23 cellular contexts compared by ENCODE assay signal in genomic region chr2:5683471-5683870, GRCh38. TPM values are rescaled to one million over a fixed set of nuclear protein-coding genes. Genes with fewer than 3 reads are reported as not detected.
DNase-seq lines count a peak whose midpoint lies in the region; ATAC-seq, FAIRE-seq and TF ChIP-seq lines count a peak whose summit lies in the region.
"Had no signal": no experiment of that assay in that cellular context is flagged by ENCODE, and none has a peak within 500 bp of the region (broad histone marks: within the 10 kb centered on the region; RNA-seq: fewer than 3 reads in every experiment).

No MANE protein-coding gene starts in this region.

- peak overlapping the region; percentile 41 for H3K18ac ChIP-seq in neuronal stem cell (ENCODE audit: low read length)

- H3K27me3 ChIP-seq in esophagus muscularis mucosa (peaks cover 0 to 50% (median 0%) of the 10 kb centered on the region in 4 donors), neuronal stem cell (ENCODE audit: control insufficient read depth in 3 of 3, insufficient read depth in 3 of 3, low read depth in 1 of 3, low read length in 3 of 3) (peaks cover 0 to 2% (median 0%) of the 10 kb centered on the region in 3 experiments), body of pancreas (no peaks in the 10 kb centered on the region)
- H3K27me3 ChIP-seq: BE2C, BLaER1 had no signal

- no peak overlapping the region for H3K23ac ChIP-seq in neuronal stem cell (ENCODE audit: low read depth, low read length, poor library complexity)

- no peaks in the 10 kb centered on the region for H3K79me1 ChIP-seq in neuronal stem cell (ENCODE audit: low read depth, low read length)

- peak; percentile 57 for DNase-seq in esophagus muscularis mucosa (ENCODE audit: extremely low spot score)
- peak; percentile 52 for DNase-seq in kidney
- no peak for DNase-seq in neuronal stem cell (ENCODE audit: low spot score)
- no peak for DNase-seq in body of pancreas
- no peak for DNase-seq in posterior vena cava (ENCODE audit: low spot score)
- DNase-seq: 8988T; ACHN; BE2C; C1 segment of cervical spinal cord; CD4-positive, alpha-beta memory T cell; CD4-positive, CD25-positive, alpha-beta regulatory T cell; CD8-positive, alpha-beta memory T cell; COR-L47; DMS 273 treated with DMSO at 0.1 percent for 48 hours; DMS79 treated with DMSO at 0.1 percent for 48 hours; GF-D8 had no signal

- H2AFZ ChIP-seq in neuronal stem cell (ENCODE audit: low read length), result no peak overlapping the region

- H3K36me3 ChIP-seq in esophagus muscularis mucosa (no peaks in the 10 kb centered on the region), kidney (ENCODE audit: control insufficient read depth in 1 of 2, insufficient read depth in 2 of 2, low read length in 2 of 2) (no peaks in the 10 kb centered on the region), neuronal stem cell (replicated peaks in 1 of 2; ENCODE audit: control insufficient read depth in 2 of 2, insufficient read depth in 2 of 2, low read length in 2 of 2) (peaks cover 0 to 2% of the 10 kb centered on the region in 2 donors), body of pancreas (replicated peaks in 1 of 2; ENCODE audit: insufficient read depth in 1 of 2, low read depth in 2 of 2) (no peaks in the 10 kb centered on the region)
- H3K36me3 ChIP-seq: BE2C, BLaER1 had no signal

- intact Hi-C loops in esophagus muscularis mucosa (cut with DNase I), result no loop called here
- intact Hi-C loops in kidney (cut with DNase I), result no loop called here
- intact Hi-C loops in body of pancreas (cut with DNase I), result no loop called here
- intact Hi-C loops in posterior vena cava (cut with DNase I), result no loop called here

- peak overlapping the region; percentile 50 for H2AK5ac ChIP-seq in neuronal stem cell (ENCODE audit: low read depth, low read length)

- peaks cover 0 to 11% (median 0%) of the 10 kb centered on the region in 4 donors for H3K9me3 ChIP-seq in esophagus muscularis mucosa
- H3K9me3 ChIP-seq in kidney (ENCODE audit: control insufficient read depth in 1 of 2, low read length in 2 of 2), result peaks cover 0 to 5% of the 10 kb centered on the region in 2 donors
- peaks cover 0 to 11% of the 10 kb centered on the region in 2 donors for H3K9me3 ChIP-seq in neuronal stem cell (replicated peaks in 1 of 2; ENCODE audit: control insufficient read depth in 2 of 2, insufficient read depth in 1 of 2, low read depth in 1 of 2, low read length in 2 of 2)
- no peaks in the 10 kb centered on the region for H3K9me3 ChIP-seq in body of pancreas
- H3K9me3 ChIP-seq: BE2C, BLaER1 had no signal

- no peak overlapping the region for H3K14ac ChIP-seq in neuronal stem cell (ENCODE audit: low read length)

- no peak for ATAC-seq in body of pancreas
- no peak for ATAC-seq in HG03097 (IDR thresholded peaks at IDR 0.05; ENCODE audit: low FRiP score, unreplicated experiment)

- no peak overlapping the region for H2BK120ac ChIP-seq in neuronal stem cell (ENCODE audit: low read depth, low read length)

- no peak overlapping the region for H2BK5ac ChIP-seq in neuronal stem cell (ENCODE audit: low read length)

- TF ChIP-seq POLR2A in esophagus muscularis mucosa (IDR thresholded peaks at IDR 0.05; ENCODE audit: low read depth), result no peak
- TF ChIP-seq POLR2A in body of pancreas (IDR thresholded peaks at IDR 0.05), result no peak

- H3K4ac ChIP-seq in neuronal stem cell (ENCODE audit: low read length), result no peak overlapping the region

- no peak overlapping the region for H4K8ac ChIP-seq in neuronal stem cell (ENCODE audit: low read depth, low read length)

- peak overlapping the region; percentile 30 for H2BK15ac ChIP-seq in neuronal stem cell (ENCODE audit: low read length)

- no peak overlapping the region for H3K9ac ChIP-seq in kidney (ENCODE audit: low read length in 2 of 2)
- H3K9ac ChIP-seq in neuronal stem cell (ENCODE audit: low read depth, low read length, poor library complexity), result no peak overlapping the region
- H3K9ac ChIP-seq: BLaER1 had no signal

- H3K4me1 ChIP-seq in esophagus muscularis mucosa, result no peaks in the 10 kb centered on the region
- no peaks in the 10 kb centered on the region for H3K4me1 ChIP-seq in kidney (ENCODE audit: control insufficient read depth in 1 of 2, insufficient read depth in 1 of 2, low read depth in 1 of 2, low read length in 2 of 2)
- peaks cover 1 to 2% of the 10 kb centered on the region in 2 donors for H3K4me1 ChIP-seq in neuronal stem cell (ENCODE audit: control insufficient read depth in 2 of 2, insufficient read depth in 1 of 2, low read depth in 1 of 2, low read length in 2 of 2)
- no peaks in the 10 kb centered on the region for H3K4me1 ChIP-seq in body of pancreas
- H3K4me1 ChIP-seq: BE2C had no signal

- no peak overlapping the region for H3K4me2 ChIP-seq in neuronal stem cell (ENCODE audit: insufficient read depth, low read length, poor library complexity, severe bottlenecking)
- H3K4me2 ChIP-seq: BLaER1 had no signal

- TF ChIP-seq CTCF in esophagus muscularis mucosa (IDR thresholded peaks at IDR 0.05), result no peak
- no peak for TF ChIP-seq CTCF in kidney (IDR thresholded peaks at IDR 0.05; ENCODE audit: borderline replicate concordance, extremely low read depth, insufficient read depth)
- no peak for TF ChIP-seq CTCF in body of pancreas (IDR thresholded peaks at IDR 0.05)

- H3K27ac ChIP-seq in esophagus muscularis mucosa (replicated peaks in 1 of 4) (no peak overlapping the region), kidney (ENCODE audit: low read depth in 2 of 2, low read length in 2 of 2) (no peak overlapping the region), neuronal stem cell (replicated peaks; ENCODE audit: low read length) (no peak overlapping the region), body of pancreas (no peak overlapping the region)
- H3K27ac ChIP-seq: BLaER1 had no signal

- no peak overlapping the region for H4K91ac ChIP-seq in neuronal stem cell (ENCODE audit: low read depth, low read length, poor library complexity)

- FAIRE-seq in kidney (lab: Jason Lieb, UNC), result no peak
- FAIRE-seq: A204.1, G401.6, GM12891, GM19239 had no signal

- TF ChIP-seq EP300 in esophagus muscularis mucosa (IDR thresholded peaks at IDR 0.05), result no peak

- 90% methylated on average over 6 of the region's 6 CpGs for WGBS in esophagus muscularis mucosa
- no CpG with 5 or more reads among the region's 6 CpGs for WGBS in neuronal stem cell (ENCODE audit: extremely low coverage in 2 of 2, insufficient read length in 2 of 2, insufficient replicate concordance in 1 of 2), 2 donors
- 69 to 72% methylated on average over 5 to 6 of the region's 6 CpGs for WGBS in body of pancreas, 2 donors

- H3K4me3 ChIP-seq in esophagus muscularis mucosa (no peak overlapping the region), kidney (ENCODE audit: low read length in 2 of 2) (no peak overlapping the region), neuronal stem cell (ENCODE audit: low read length in 2 of 2) (no peak overlapping the region), body of pancreas (no peak overlapping the region)
- H3K4me3 ChIP-seq: BLaER1 had no signal

- peak overlapping the region; percentile 58 for H2BK12ac ChIP-seq in neuronal stem cell (ENCODE audit: low read length)

RNA-seq across cellular contexts. Expression of gene SOX11, which starts 8.7 kb away (rescaled TPM):
- total RNA-seq in esophagus muscularis mucosa (under 1 TPM; 0.29 to 0.97 (median 0.46) TPM), kidney (0.22 TPM), body of pancreas (under 1 TPM in 1 of 2 donors, not detected in 1; under 0.01 TPM), posterior vena cava (not detected)
- not detected for polyA plus RNA-seq in kidney (ENCODE audit: insufficient read depth, low read depth, low replicate concordance)
- 150 TPM for polyA plus RNA-seq in neuronal stem cell (2013, experiment 1 of 2)
- 165 TPM for polyA plus RNA-seq in neuronal stem cell (2013, experiment 2 of 2)
- total RNA-seq: CD4-positive, alpha-beta memory T cell; CD4-positive, CD25-positive, alpha-beta regulatory T cell; CD8-positive, alpha-beta memory T cell had no signal
- polyA plus RNA-seq: CD14-positive monocyte; CD4-positive, alpha-beta memory T cell; CD4-positive, CD25-positive, alpha-beta regulatory T cell; CD8-positive, alpha-beta memory T cell had no signal

Comparison
In these comparisons a context has a peak if more than half of its experiments do, and no peak if none do; other contexts are left out.
1. DNase-seq: peak in esophagus muscularis mucosa (single experiment) and kidney (single experiment); none in neuronal stem cell (single experiment), body of pancreas (0 of 4) and posterior vena cava (single experiment).